In genomic region chr2:237553959-237554358, GRCh38 we compare ENCODE assay signal across 18 cellular contexts. TPM values are rescaled to one million over a fixed set of nuclear protein-coding genes. Genes with fewer than 3 reads are reported as not detected.
A peak's percentile ranks its signal among the peaks of the same experiment; 100 is the strongest.
DNase-seq lines count a peak whose midpoint lies in the region; ATAC-seq and TF ChIP-seq lines count a peak whose summit lies in the region.
"Had no signal": no experiment of that assay in that cellular context is flagged by ENCODE, and none has a peak within 500 bp of the region (broad histone marks: within the 10 kb centered on the region; RNA-seq: fewer than 3 reads in every experiment).

No MANE protein-coding gene starts in this region.

- CTCF ChIA-PET in CD4-positive, alpha-beta memory T cell (lab: Charles Lee; ENCODE audit: partially characterized antibody): no interaction called here

- peak; percentile 38 for DNase-seq in osteoblast (ENCODE audit: insufficient read length, low spot score, missing footprints)
- DNase-seq in stimulated activated naive B cell treated with anti-CD40 and anti-IgM and Interleukin-4, amounts not matched to agents 10 μg/mL and 1 μg/mL and 100 μg/mL, for 72 hours: no peak
- DNase-seq in CD4-positive, alpha-beta memory T cell: no peak
- DNase-seq in stimulated activated naive CD4-positive, alpha-beta T cell treated with Interleukin-2 at 50 U/mL for 16 hours (lab: John Stamatoyannopoulos, UW): no peak
- DNase-seq: AML-193; CD8-positive, alpha-beta T cell; DMS 273 treated with DMSO at 0.1 percent for 48 hours; DMS53; HCEC 1CT; KBM-7 had no signal

- TF ChIP-seq CTCF in OCI-LY3 (IDR thresholded peaks at IDR 0.05; ENCODE audit: low read depth, low read length): no peak
- TF ChIP-seq CTCF in osteoblast (IDR thresholded peaks at IDR 0.05; ENCODE audit: extremely low read depth, low read depth, low read length): no peak

- intact Hi-C loops in CD4-positive, alpha-beta memory T cell (cut with micrococcal nuclease): no loop called here

- peaks cover 0 to 3% of the 10 kb centered on the region in 2 donors for H3K36me3 Mint-ChIP-seq in stimulated activated naive B cell treated with anti-CD40 and anti-IgM and Interleukin-4, amounts not matched to agents 10 μg/mL and 1 μg/mL and 100 μg/mL, for 72 hours
- H3K36me3 Mint-ChIP-seq in CD4-positive, alpha-beta memory T cell: no peaks in the 10 kb centered on the region
- H3K36me3 Mint-ChIP-seq: CD8-positive, alpha-beta T cell; IgD-negative memory B cell had no signal

- peaks cover 0 to 5% of the 10 kb centered on the region in 2 donors for H3K4me1 Mint-ChIP-seq in stimulated activated naive B cell treated with anti-CD40 and anti-IgM and Interleukin-4, amounts not matched to agents 10 μg/mL and 1 μg/mL and 100 μg/mL, for 72 hours
- H3K4me1 Mint-ChIP-seq in CD4-positive, alpha-beta memory T cell: peaks cover 10 to 12% (median 11%) of the 10 kb centered on the region in 4 donors
- H3K4me1 Mint-ChIP-seq: GM23338, IgD-negative memory B cell had no signal

- H3K4me2 ChIP-seq in OCI-LY3 (ENCODE audit: low read length) (no peak overlapping the region), osteoblast (ENCODE audit: insufficient read depth, low read length) (no peak overlapping the region)
- H3K4me2 ChIP-seq: A549, GM23338 had no signal

- H3K27me3 Mint-ChIP-seq in stimulated activated naive B cell treated with anti-CD40 and anti-IgM and Interleukin-4, amounts not matched to agents 10 μg/mL and 1 μg/mL and 100 μg/mL, for 72 hours: peaks cover 24 to 36% of the 10 kb centered on the region in 2 donors
- H3K27me3 Mint-ChIP-seq in CD4-positive, alpha-beta memory T cell: peaks cover 2 to 13% of the 10 kb centered on the region in 2 donors

- H3K9me3 ChIP-seq in OCI-LY3 (ENCODE audit: insufficient read depth, low read length) (0 out of 2 replicates have a peak, but pooled peaks cover 9% of the 10 kb centered on the region), osteoblast (ENCODE audit: low read depth, low read length) (peaks cover 2% of the 10 kb centered on the region)
- peaks cover 0 to 4% of the 10 kb centered on the region in 2 donors for H3K9me3 ChIP-seq in CD4-positive, alpha-beta memory T cell (ENCODE audit: control insufficient read depth in 1 of 2, low read length in 2 of 2)

- peaks cover 28% of the 10 kb centered on the region for H3K4me1 ChIP-seq in OCI-LY3 (ENCODE audit: low read length)
- H3K4me1 ChIP-seq in osteoblast (ENCODE audit: insufficient read depth, low read length): no peaks in the 10 kb centered on the region
- peaks cover 5% of the 10 kb centered on the region for H3K4me1 ChIP-seq in CD4-positive, alpha-beta memory T cell (ENCODE audit: insufficient read depth, low read length)

- H4K20me1 ChIP-seq in OCI-LY3 (ENCODE audit: insufficient read depth, low read length) (no peaks in the 10 kb centered on the region), osteoblast (ENCODE audit: insufficient read depth, low read length) (no peaks in the 10 kb centered on the region)

- no peak overlapping the region for H2AFZ ChIP-seq in OCI-LY3 (ENCODE audit: low read depth, low read length)
- H2AFZ ChIP-seq in osteoblast (ENCODE audit: low read length): no peak overlapping the region
- H2AFZ ChIP-seq: GM23338 had no signal

- ATAC-seq in stimulated activated naive B cell treated with anti-CD40 and anti-IgM and Interleukin-4, amounts not matched to agents 10 μg/mL and 1 μg/mL and 100 μg/mL, for 72 hours (replicated peaks): no peak
- ATAC-seq in HG03442 (IDR thresholded peaks at IDR 0.05; ENCODE audit: unreplicated experiment): no peak
- ATAC-seq: A549; CD8-positive, alpha-beta T cell; GM23338; HepG2 had no signal

- H3K27me3 ChIP-seq in OCI-LY3 (ENCODE audit: low read depth, low read length) (no peaks in the 10 kb centered on the region), osteoblast (ENCODE audit: insufficient read depth, low read length) (no peaks in the 10 kb centered on the region)
- H3K27me3 ChIP-seq in CD4-positive, alpha-beta memory T cell (ENCODE audit: insufficient read depth, low read length): no peaks in the 10 kb centered on the region

- H3K9me3 Mint-ChIP-seq in stimulated activated naive B cell treated with anti-CD40 and anti-IgM and Interleukin-4, amounts not matched to agents 10 μg/mL and 1 μg/mL and 100 μg/mL, for 72 hours: peaks cover 8 to 9% of the 10 kb centered on the region in 2 donors
- H3K9me3 Mint-ChIP-seq in CD4-positive, alpha-beta memory T cell: peaks cover 0 to 26% (median 14%) of the 10 kb centered on the region in 8 donors

- H3K9ac ChIP-seq in OCI-LY3 (ENCODE audit: low read length): no peak overlapping the region

- POLR2A ChIA-PET in CD4-positive, alpha-beta memory T cell (lab: Charles Lee; ENCODE audit: partially characterized antibody): no interaction called here

- H3K79me2 ChIP-seq in OCI-LY3 (ENCODE audit: low read length) (no peaks in the 10 kb centered on the region), osteoblast (ENCODE audit: insufficient read depth, low read length) (no peaks in the 10 kb centered on the region)

- H3K4me3 ChIP-seq in OCI-LY3 (ENCODE audit: low read length) (no peak overlapping the region), osteoblast (ENCODE audit: insufficient read depth, low read length) (no peak overlapping the region)
- H3K4me3 ChIP-seq in CD4-positive, alpha-beta memory T cell (ENCODE audit: low read length in 2 of 2): no peak overlapping the region
- H3K4me3 ChIP-seq: A549, GM23338 had no signal

- H3K4me3 Mint-ChIP-seq in stimulated activated naive B cell treated with anti-CD40 and anti-IgM and Interleukin-4, amounts not matched to agents 10 μg/mL and 1 μg/mL and 100 μg/mL, for 72 hours: no peak overlapping the region
- H3K4me3 Mint-ChIP-seq in CD4-positive, alpha-beta memory T cell: no peak overlapping the region
- H3K4me3 Mint-ChIP-seq: CD8-positive, alpha-beta T cell; GM23338; IgD-negative memory B cell had no signal

- H3K27ac ChIP-seq in OCI-LY3 (ENCODE audit: low read length): peak overlapping the region; percentile 20; the same call in 1 of the 2 replicates
- no peak overlapping the region for H3K27ac ChIP-seq in osteoblast (ENCODE audit: low read depth, low read length)
- no peak overlapping the region for H3K27ac ChIP-seq in CD4-positive, alpha-beta memory T cell (ENCODE audit: low read depth, low read length)
- H3K27ac ChIP-seq: A549, C4-2B had no signal

- H3K36me3 ChIP-seq in OCI-LY3 (replicated peaks; ENCODE audit: low read depth, low read length) (no peaks in the 10 kb centered on the region), osteoblast (ENCODE audit: insufficient read depth, low read length) (peaks cover 58% of the 10 kb centered on the region)
- no peaks in the 10 kb centered on the region for H3K36me3 ChIP-seq in CD4-positive, alpha-beta memory T cell (ENCODE audit: insufficient read depth, low read length)

- peak overlapping the region; percentile 34 for H3K27ac Mint-ChIP-seq in stimulated activated naive B cell treated with anti-CD40 and anti-IgM and Interleukin-4, amounts not matched to agents 10 μg/mL and 1 μg/mL and 100 μg/mL, for 72 hours
- no peak overlapping the region for H3K27ac Mint-ChIP-seq in CD4-positive, alpha-beta memory T cell
- H3K27ac Mint-ChIP-seq: CD8-positive, alpha-beta T cell; GM23338; IgD-negative memory B cell had no signal

RNA-seq across cellular contexts. Expression of gene PRLH, which starts 12.4 kb away (rescaled TPM):
- total RNA-seq in osteoblast: not detected in 2 replicates
- total RNA-seq in CD4-positive, alpha-beta memory T cell: not detected
- polyA plus RNA-seq in CD4-positive, alpha-beta memory T cell: not detected
- total RNA-seq: CD8-positive, alpha-beta T cell; GM23338; HepG2 had no signal
- polyA plus RNA-seq: A549, BJ, GM23338, HepG2, IgD-negative memory B cell had no signal

RNA-seq across cellular contexts. Expression of gene RAB17, which starts 36.6 kb away (rescaled TPM):
- 0.36 TPM in 1 of 2 replicates, not detected in the other for total RNA-seq in osteoblast
- not detected for total RNA-seq in CD4-positive, alpha-beta memory T cell
- not detected for polyA plus RNA-seq in CD4-positive, alpha-beta memory T cell
- total RNA-seq: CD8-positive, alpha-beta T cell had no signal
- polyA plus RNA-seq: IgD-negative memory B cell had no signal
